In the genomic region with DNA sequence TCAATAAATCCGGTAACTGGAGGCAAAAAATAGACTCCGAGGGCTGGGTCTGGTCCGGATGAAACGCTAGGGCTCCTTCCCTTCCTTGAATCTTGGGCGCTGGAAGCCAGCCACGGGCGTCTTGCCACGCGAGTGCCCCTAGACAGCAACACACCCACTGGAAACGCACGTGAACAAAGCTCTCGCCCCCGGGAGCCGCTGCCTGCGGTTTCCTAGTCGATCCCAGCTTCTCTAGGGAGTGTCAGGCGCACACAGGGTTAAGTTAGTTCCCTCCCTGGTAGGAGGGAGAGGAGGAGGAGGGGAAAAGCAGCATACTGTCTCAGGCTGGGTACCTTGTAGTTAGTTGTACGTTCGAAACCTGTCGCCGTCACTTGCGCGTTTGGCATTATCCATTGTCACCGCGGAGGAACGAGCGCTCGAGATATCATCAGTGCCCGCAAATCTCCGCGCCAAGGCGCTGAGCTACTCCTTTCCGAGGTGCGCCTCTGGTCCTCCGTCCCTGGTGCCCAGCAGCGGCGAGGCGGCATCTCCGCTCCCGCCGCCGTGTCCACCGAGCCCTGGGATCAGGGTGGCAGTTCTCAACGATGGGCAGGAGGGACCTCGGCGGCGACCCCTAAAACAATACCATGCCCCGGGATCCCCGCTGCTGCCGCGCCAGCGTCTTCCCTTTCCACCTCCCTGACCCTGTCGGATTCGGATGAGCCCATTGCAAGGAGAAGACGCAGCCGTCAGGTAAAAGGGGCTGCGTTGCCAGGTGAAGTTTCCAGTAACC, we compare ENCODE assay signal across 8 cellular contexts. TPM values are rescaled to one million over a fixed set of nuclear protein-coding genes. Genes with fewer than 3 reads are reported as not detected.
DNase-seq lines count a peak whose midpoint lies in the region; ATAC-seq and TF ChIP-seq lines count a peak whose summit lies in the region.

A gene with protein sequence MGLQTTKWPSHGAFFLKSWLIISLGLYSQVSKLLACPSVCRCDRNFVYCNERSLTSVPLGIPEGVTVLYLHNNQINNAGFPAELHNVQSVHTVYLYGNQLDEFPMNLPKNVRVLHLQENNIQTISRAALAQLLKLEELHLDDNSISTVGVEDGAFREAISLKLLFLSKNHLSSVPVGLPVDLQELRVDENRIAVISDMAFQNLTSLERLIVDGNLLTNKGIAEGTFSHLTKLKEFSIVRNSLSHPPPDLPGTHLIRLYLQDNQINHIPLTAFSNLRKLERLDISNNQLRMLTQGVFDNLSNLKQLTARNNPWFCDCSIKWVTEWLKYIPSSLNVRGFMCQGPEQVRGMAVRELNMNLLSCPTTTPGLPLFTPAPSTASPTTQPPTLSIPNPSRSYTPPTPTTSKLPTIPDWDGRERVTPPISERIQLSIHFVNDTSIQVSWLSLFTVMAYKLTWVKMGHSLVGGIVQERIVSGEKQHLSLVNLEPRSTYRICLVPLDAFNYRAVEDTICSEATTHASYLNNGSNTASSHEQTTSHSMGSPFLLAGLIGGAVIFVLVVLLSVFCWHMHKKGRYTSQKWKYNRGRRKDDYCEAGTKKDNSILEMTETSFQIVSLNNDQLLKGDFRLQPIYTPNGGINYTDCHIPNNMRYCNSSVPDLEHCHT (plus strand): TSS at position 342 of the 772 bp plus-strand sequence. CDS start 91,371 bp downstream, outside the sequence.

- intact Hi-C loops in upper lobe of right lung (cut with DNase I), result no loop called here

- H3K4me1 ChIP-seq in endocrine pancreas (ENCODE audit: control insufficient read depth, insufficient read depth, low read length), result no peaks in the 10 kb centered on the region
- H3K4me1 ChIP-seq in upper lobe of right lung, result peaks cover 30% of the 10 kb centered on the region

- peak within 1 kb of the TSS; percentile 61 for H3K4me3 ChIP-seq in endocrine pancreas (ENCODE audit: control insufficient read depth, insufficient read depth, low read length)
- peak within 1 kb of the TSS; percentile 54 for H3K4me3 ChIP-seq in upper lobe of right lung

- peak within 1 kb of the TSS; percentile 22 for H3K9ac ChIP-seq in endocrine pancreas (ENCODE audit: control insufficient read depth, insufficient read depth, low read length)

- peak within 1 kb of the TSS; percentile 40 for H3K27ac ChIP-seq in upper lobe of right lung

- H3K27me3 ChIP-seq in endocrine pancreas (ENCODE audit: control insufficient read depth, insufficient read depth, low read length) (peaks cover 16% of the 10 kb centered on the region), upper lobe of right lung (peaks cover 50% of the 10 kb centered on the region)

- H3K36me3 ChIP-seq in endocrine pancreas (ENCODE audit: control insufficient read depth, insufficient read depth, low read length) (no peaks in the 10 kb centered on the region), upper lobe of right lung (no peaks in the 10 kb centered on the region)

- DNase-seq in stimulated activated CD4-positive, alpha-beta T cell treated with anti-CD3 and anti-CD28 coated beads, Interleukin-15, amount 100 ng/mL, for 24 hours, result peak; percentile 11
- no peak for DNase-seq in stimulated activated CD4-positive, alpha-beta T cell treated with anti-CD3 and anti-CD28 coated beads, Interleukin-4, amount 100 ng/mL, for 4 hours
- DNase-seq in lung microvascular endothelial cell (ENCODE audit: low read depth in 2 of 2) (peak; percentile 90 to 98), upper lobe of right lung (peak; percentile 72)
- DNase-seq in effector CD4-positive, alpha-beta T cell, result no peak

- no peaks in the 10 kb centered on the region for H3K9me3 ChIP-seq in endocrine pancreas (ENCODE audit: control insufficient read depth, low read length)
- H3K9me3 ChIP-seq in upper lobe of right lung, result no peaks in the 10 kb centered on the region

- no peak for TF ChIP-seq CTCF in upper lobe of right lung (IDR thresholded peaks at IDR 0.05)

- ATAC-seq in upper lobe of right lung (peak; percentile 36), GM21717 (IDR thresholded peaks at IDR 0.05; ENCODE audit: unreplicated experiment) (no peak), GM19324 (IDR thresholded peaks at IDR 0.05; ENCODE audit: low FRiP score, unreplicated experiment) (no peak)

RNA-seq across cellular contexts. Expression of the gene that starts here (rescaled TPM):
- total RNA-seq in lung microvascular endothelial cell, result 86.5 and 139 TPM in 2 replicates
- total RNA-seq in upper lobe of right lung, result 13.3 TPM

Comparison
In these comparisons a context has a peak if more than half of its experiments do, and no peak if none do; other contexts are left out.
1. DNase-seq: peak in stimulated activated CD4-positive, alpha-beta T cell treated with anti-CD3 and anti-CD28 coated beads, Interleukin-15, amount 100 ng/mL, for 24 hours (single experiment), lung microvascular endothelial cell (2 of 2) and upper lobe of right lung (single experiment); none in stimulated activated CD4-positive, alpha-beta T cell treated with anti-CD3 and anti-CD28 coated beads, Interleukin-4, amount 100 ng/mL, for 4 hours (0 of 2) and effector CD4-positive, alpha-beta T cell (single experiment).